ENCODE assay signal across 10 cellular contexts in the genomic region with DNA sequence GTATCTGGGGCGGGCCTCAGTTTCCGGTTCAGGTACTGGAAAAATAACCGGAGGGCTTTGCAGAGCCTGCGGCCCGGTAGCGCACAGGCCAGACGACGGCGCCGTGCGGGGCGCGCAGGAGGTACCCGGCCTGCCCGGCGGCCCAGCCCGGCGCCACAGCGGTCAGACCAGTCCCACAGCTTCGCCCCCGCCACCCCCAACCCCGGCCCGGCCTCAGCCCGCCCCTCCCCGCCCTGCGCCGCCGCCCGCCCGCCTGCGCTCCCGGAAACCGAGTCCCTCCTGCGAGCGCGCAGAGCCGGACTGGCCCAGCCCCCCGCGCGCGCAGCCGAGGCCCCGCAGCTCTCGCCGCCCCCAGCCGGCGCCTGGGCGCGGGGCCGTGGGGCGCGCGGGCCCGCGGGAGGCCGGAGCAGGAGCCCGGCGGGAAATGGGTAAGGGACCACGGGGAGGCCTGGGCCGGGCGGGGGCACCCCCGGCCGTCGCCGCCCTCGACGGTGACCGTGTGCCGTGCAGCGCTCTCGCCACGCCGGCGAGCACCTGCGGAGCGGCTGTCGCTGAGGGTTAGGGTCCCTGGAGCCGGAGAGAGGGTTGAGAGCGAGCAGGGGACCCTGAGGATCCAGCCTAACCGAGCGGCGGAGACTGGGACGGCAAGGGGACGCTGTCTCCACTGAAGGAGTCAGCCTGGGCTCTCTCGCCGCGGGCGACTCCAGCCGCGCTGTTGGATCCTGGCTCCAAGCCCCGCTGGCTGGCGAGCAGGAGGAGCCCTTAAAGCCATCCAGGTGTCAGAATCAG. TPM values are rescaled to one million over a fixed set of nuclear protein-coding genes. Genes with fewer than 3 reads are reported as not detected.
DNase-seq lines count a peak whose midpoint lies in the region; ATAC-seq, FAIRE-seq and TF ChIP-seq lines count a peak whose summit lies in the region.
"Had no signal": no experiment of that assay in that cellular context is flagged by ENCODE, and none has a peak within 500 bp of the region (broad histone marks: within the 10 kb centered on the region; RNA-seq: fewer than 3 reads in every experiment).

No MANE protein-coding gene starts in this region.

- no peak overlapping the region for H3K27ac ChIP-seq in CD4-positive, CD25-positive, alpha-beta regulatory T cell (ENCODE audit: insufficient read depth, low read length, poor library complexity, severe bottlenecking)
- peak overlapping the region; percentile 79 to 93 (median 92) for H3K27ac ChIP-seq in esophagus squamous epithelium

- 0 out of 2 replicates have a peak, but pooled peaks have one; percentile 2 for TF ChIP-seq CTCF in LNCaP clone FGC (IDR thresholded peaks at IDR 0.05; ENCODE audit: control insufficient read depth, extremely low read depth, insufficient read depth)
- no peak for TF ChIP-seq CTCF in activated CD8-positive, alpha-beta T cell treated with anti-CD3 and anti-CD28 coated beads for 36 hours (IDR thresholded peaks at IDR 0.05)
- TF ChIP-seq CTCF in esophagus squamous epithelium (IDR thresholded peaks at IDR 0.05), result no peak
- no peak for TF ChIP-seq CTCF in D721Med (IDR thresholded peaks at IDR 0.05; ENCODE audit: insufficient read depth, missing control alignments)

- no peaks in the 10 kb centered on the region for H3K9me3 ChIP-seq in CD4-positive, CD25-positive, alpha-beta regulatory T cell (ENCODE audit: control insufficient read depth in 2 of 2, low read length in 2 of 2)
- H3K9me3 ChIP-seq in esophagus squamous epithelium (no peaks in the 10 kb centered on the region), neuron (ENCODE audit: low read length) (no peaks in the 10 kb centered on the region)

- H3K9me3 Mint-ChIP-seq in CD4-positive, CD25-positive, alpha-beta regulatory T cell, result no peaks in the 10 kb centered on the region
- H3K9me3 Mint-ChIP-seq in activated CD8-positive, alpha-beta T cell treated with anti-CD3 and anti-CD28 coated beads for 36 hours, result no peaks in the 10 kb centered on the region

- 1% methylated on average over 11 of the region's 92 CpGs; no CpG with 5 or more reads in 1 of the 2 donors for WGBS in esophagus squamous epithelium, 2 donors

- POLR2A ChIA-PET in activated CD8-positive, alpha-beta T cell treated with anti-CD3 and anti-CD28 coated beads for 36 hours (lab: Charles Lee), result interaction anchor here (1.0 to 5.5 kb wide), 12 partner anchors 9 to 53 kb away, joined by 3 to 49 read pairs (median 4); a partner anchor contains a TSS

- CTCF ChIA-PET in activated CD8-positive, alpha-beta T cell treated with anti-CD3 and anti-CD28 coated beads for 36 hours (lab: Charles Lee), result interaction anchor here (1.0 to 2.8 kb wide), 9 partner anchors 10 to 77 kb away, joined by 3 to 46 read pairs (median 6); a partner anchor contains a TSS

- peak; percentile 30 to 62 (median 40) for DNase-seq in CD4-positive, CD25-positive, alpha-beta regulatory T cell
- no peak for DNase-seq in LNCaP clone FGC (ENCODE audit: low read depth)
- peak; percentile 66 for DNase-seq in activated CD8-positive, alpha-beta T cell treated with anti-CD3 and anti-CD28 coated beads for 36 hours
- no peak for DNase-seq in esophagus squamous epithelium (lab: John Stamatoyannopoulos, UW)
- DNase-seq in D721Med (ENCODE audit: insufficient read length, low spot score), result no peak

- no peak overlapping the region for H2AFZ ChIP-seq in neuron (ENCODE audit: low read depth, low read length)

- H3K27me3 ChIP-seq in CD4-positive, CD25-positive, alpha-beta regulatory T cell (ENCODE audit: control insufficient read depth, insufficient read depth, low read length), result peaks cover 2% of the 10 kb centered on the region
- H3K27me3 ChIP-seq in esophagus squamous epithelium (peaks cover 0 to 36% (median 0%) of the 10 kb centered on the region in 4 donors), neuron (ENCODE audit: insufficient read depth, low read length) (peaks cover 40% of the 10 kb centered on the region)

- H3K27ac Mint-ChIP-seq in CD4-positive, CD25-positive, alpha-beta regulatory T cell, result peak overlapping the region; percentile 38 to 93 (median 76)
- H3K27ac Mint-ChIP-seq in activated CD8-positive, alpha-beta T cell treated with anti-CD3 and anti-CD28 coated beads for 36 hours, result peak overlapping the region; percentile 86

- intact Hi-C loops in activated CD8-positive, alpha-beta T cell treated with anti-CD3 and anti-CD28 coated beads for 36 hours (cut with micrococcal nuclease), result no loop called here
- intact Hi-C loops in esophagus squamous epithelium (cut with DNase I), result no loop called here

- peak; percentile 75 to 79 for ATAC-seq in CD4-positive, CD25-positive, alpha-beta regulatory T cell (ENCODE audit: low read depth in 2 of 2)
- ATAC-seq in GM21381 (IDR thresholded peaks at IDR 0.05; ENCODE audit: unreplicated experiment) (peak; percentile 58), HG03342 (IDR thresholded peaks at IDR 0.05; ENCODE audit: unreplicated experiment) (no peak)
- ATAC-seq in activated CD8-positive, alpha-beta T cell treated with anti-CD3 and anti-CD28 coated beads for 36 hours, result peak; percentile 79

- H3K36me3 ChIP-seq in CD4-positive, CD25-positive, alpha-beta regulatory T cell (ENCODE audit: control insufficient read depth, insufficient read depth, low read length), result no peaks in the 10 kb centered on the region
- H3K36me3 ChIP-seq in esophagus squamous epithelium (no peaks in the 10 kb centered on the region), neuron (ENCODE audit: insufficient read depth, low read length) (no peaks in the 10 kb centered on the region)

- H3K4me1 Mint-ChIP-seq in CD4-positive, CD25-positive, alpha-beta regulatory T cell, result peaks cover 18 to 29% (median 20%) of the 10 kb centered on the region in 4 donors
- H3K4me1 Mint-ChIP-seq in activated CD8-positive, alpha-beta T cell treated with anti-CD3 and anti-CD28 coated beads for 36 hours (ENCODE audit: low read depth), result peaks cover 21% of the 10 kb centered on the region

- TF ChIP-seq POLR2A in esophagus squamous epithelium (IDR thresholded peaks at IDR 0.05), result no peak

- no peaks in the 10 kb centered on the region for H3K36me3 Mint-ChIP-seq in CD4-positive, CD25-positive, alpha-beta regulatory T cell
- H3K36me3 Mint-ChIP-seq in activated CD8-positive, alpha-beta T cell treated with anti-CD3 and anti-CD28 coated beads for 36 hours (ENCODE audit: low read depth), result peaks cover 1% of the 10 kb centered on the region

- peaks cover 16% of the 10 kb centered on the region for H3K27me3 Mint-ChIP-seq in CD4-positive, CD25-positive, alpha-beta regulatory T cell
- H3K27me3 Mint-ChIP-seq in activated CD8-positive, alpha-beta T cell treated with anti-CD3 and anti-CD28 coated beads for 36 hours, result no peaks in the 10 kb centered on the region

- H3K4me1 ChIP-seq in CD4-positive, CD25-positive, alpha-beta regulatory T cell (ENCODE audit: control insufficient read depth, insufficient read depth, low read length, poor library complexity, severe bottlenecking), result peaks cover 23% of the 10 kb centered on the region
- H3K4me1 ChIP-seq in esophagus squamous epithelium (peaks cover 6 to 29% (median 16%) of the 10 kb centered on the region in 3 donors), neuron (ENCODE audit: insufficient read depth, low read length) (no peaks in the 10 kb centered on the region)

- H3K4me3 Mint-ChIP-seq in CD4-positive, CD25-positive, alpha-beta regulatory T cell, result peak overlapping the region; percentile 90 to 96 (median 92)
- H3K4me3 Mint-ChIP-seq in activated CD8-positive, alpha-beta T cell treated with anti-CD3 and anti-CD28 coated beads for 36 hours, result peak overlapping the region; percentile 84

- FAIRE-seq in D721Med (lab: Jason Lieb, UNC), result no peak

- peak overlapping the region; percentile 64 for H3K4me3 ChIP-seq in CD4-positive, CD25-positive, alpha-beta regulatory T cell (ENCODE audit: low read depth, low read length)
- peak overlapping the region; percentile 73 for H3K4me3 ChIP-seq in LNCaP clone FGC (ENCODE audit: low read depth, low read length)
- H3K4me3 ChIP-seq in esophagus squamous epithelium, result peak overlapping the region; percentile 55 to 79 (median 71)
- peak overlapping the region; percentile 19 for H3K4me3 ChIP-seq in neuron (ENCODE audit: low read length)

RNA-seq across cellular contexts. Expression of a gene that starts 16.5 kb away (rescaled TPM):
- 124 TPM for total RNA-seq in CD4-positive, CD25-positive, alpha-beta regulatory T cell
- 10 to 100 TPM; 18.1 to 26.3 (median 20.7) TPM for polyA plus RNA-seq in CD4-positive, CD25-positive, alpha-beta regulatory T cell
- 100 to 1,000 TPM; 247 to 251 TPM for total RNA-seq in activated CD8-positive, alpha-beta T cell treated with anti-CD3 and anti-CD28 coated beads for 36 hours
- total RNA-seq in esophagus squamous epithelium, result 10 to 100 TPM; 25.1 to 62.5 (median 50.2) TPM

RNA-seq across cellular contexts. Expression of a gene that starts 29.9 kb away (rescaled TPM):
- not detected for total RNA-seq in CD4-positive, CD25-positive, alpha-beta regulatory T cell
- polyA plus RNA-seq in CD4-positive, CD25-positive, alpha-beta regulatory T cell, result under 1 TPM in 2 of 4 donors, not detected in 2; 0.23 to 0.59 TPM
- total RNA-seq in activated CD8-positive, alpha-beta T cell treated with anti-CD3 and anti-CD28 coated beads for 36 hours, result under 1 TPM; 0.50 to 0.85 TPM
- 1,000 to 10,000 TPM in 2 of 4 donors, 100 to 1,000 TPM in 2; 594 to 1,539 (median 978) TPM for total RNA-seq in esophagus squamous epithelium
- total RNA-seq: HT1080, renal cortical epithelial cell had no signal

Comparison
In these comparisons a context has a peak if more than half of its experiments do, and no peak if none do; other contexts are left out.
1. DNase-seq: peak in CD4-positive, CD25-positive, alpha-beta regulatory T cell (3 of 3) and activated CD8-positive, alpha-beta T cell treated with anti-CD3 and anti-CD28 coated beads for 36 hours (single experiment); none in LNCaP clone FGC (single experiment), esophagus squamous epithelium (single experiment) and D721Med (single experiment).
2. H3K4me3 ChIP-seq: peak in every context shown above with its lines; median percentile 73 in LNCaP clone FGC; 71 in esophagus squamous epithelium; 64 in CD4-positive, CD25-positive, alpha-beta regulatory T cell; 19 in neuron.
3. RNA of a gene that starts 29.9 kb away (total RNA-seq): 594 to 1,539 TPM in esophagus squamous epithelium; 0.50 to 0.85 TPM in activated CD8-positive, alpha-beta T cell treated with anti-CD3 and anti-CD28 coated beads for 36 hours and not detected in CD4-positive, CD25-positive, alpha-beta regulatory T cell (single experiment); every median in the first group is over 100 times any median in the second.